In genomic region chr13:75482070-75482819, GRCh38 we compare ENCODE assay signal across 1 cellular context.
A peak's percentile ranks its signal among the peaks of the same experiment; 100 is the strongest.
TF ChIP-seq lines count a peak whose summit lies in the region.

A gene with protein sequence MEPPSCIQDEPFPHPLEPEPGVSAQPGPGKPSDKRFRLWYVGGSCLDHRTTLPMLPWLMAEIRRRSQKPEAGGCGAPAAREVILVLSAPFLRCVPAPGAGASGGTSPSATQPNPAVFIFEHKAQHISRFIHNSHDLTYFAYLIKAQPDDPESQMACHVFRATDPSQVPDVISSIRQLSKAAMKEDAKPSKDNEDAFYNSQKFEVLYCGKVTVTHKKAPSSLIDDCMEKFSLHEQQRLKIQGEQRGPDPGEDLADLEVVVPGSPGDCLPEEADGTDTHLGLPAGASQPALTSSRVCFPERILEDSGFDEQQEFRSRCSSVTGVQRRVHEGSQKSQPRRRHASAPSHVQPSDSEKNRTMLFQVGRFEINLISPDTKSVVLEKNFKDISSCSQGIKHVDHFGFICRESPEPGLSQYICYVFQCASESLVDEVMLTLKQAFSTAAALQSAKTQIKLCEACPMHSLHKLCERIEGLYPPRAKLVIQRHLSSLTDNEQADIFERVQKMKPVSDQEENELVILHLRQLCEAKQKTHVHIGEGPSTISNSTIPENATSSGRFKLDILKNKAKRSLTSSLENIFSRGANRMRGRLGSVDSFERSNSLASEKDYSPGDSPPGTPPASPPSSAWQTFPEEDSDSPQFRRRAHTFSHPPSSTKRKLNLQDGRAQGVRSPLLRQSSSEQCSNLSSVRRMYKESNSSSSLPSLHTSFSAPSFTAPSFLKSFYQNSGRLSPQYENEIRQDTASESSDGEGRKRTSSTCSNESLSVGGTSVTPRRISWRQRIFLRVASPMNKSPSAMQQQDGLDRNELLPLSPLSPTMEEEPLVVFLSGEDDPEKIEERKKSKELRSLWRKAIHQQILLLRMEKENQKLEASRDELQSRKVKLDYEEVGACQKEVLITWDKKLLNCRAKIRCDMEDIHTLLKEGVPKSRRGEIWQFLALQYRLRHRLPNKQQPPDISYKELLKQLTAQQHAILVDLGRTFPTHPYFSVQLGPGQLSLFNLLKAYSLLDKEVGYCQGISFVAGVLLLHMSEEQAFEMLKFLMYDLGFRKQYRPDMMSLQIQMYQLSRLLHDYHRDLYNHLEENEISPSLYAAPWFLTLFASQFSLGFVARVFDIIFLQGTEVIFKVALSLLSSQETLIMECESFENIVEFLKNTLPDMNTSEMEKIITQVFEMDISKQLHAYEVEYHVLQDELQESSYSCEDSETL (N-terminal part only) (minus strand): TSS chr13:75482169. CDS start chr13:75481767, 402 bp downstream.

TF ChIP-seq in HEK293, 187 proteins besides CTCF, POLR2A, EP300 and RAD21 (continued from another document):
- no peak for TF ChIP-seq ZNF518A (tag by site-specific recombination; conservative IDR thresholded peaks at IDR 0.05; ENCODE audit: low read depth)
- peak; percentile 90 for TF ChIP-seq EGR2 (tag by site-specific recombination; IDR thresholded peaks at IDR 0.05; ENCODE audit: low read depth)
- peak; percentile 87 for TF ChIP-seq OSR2 (tag by site-specific recombination; IDR thresholded peaks at IDR 0.05)
- 0 out of 2 replicates have a peak, but pooled peaks have one; percentile 54 for TF ChIP-seq ZNF324 (tag by site-specific recombination; IDR thresholded peaks at IDR 0.05)
- no peak for TF ChIP-seq ZSCAN16 (tag by site-specific recombination; IDR thresholded peaks at IDR 0.05)
- TF ChIP-seq, protein P1, sequence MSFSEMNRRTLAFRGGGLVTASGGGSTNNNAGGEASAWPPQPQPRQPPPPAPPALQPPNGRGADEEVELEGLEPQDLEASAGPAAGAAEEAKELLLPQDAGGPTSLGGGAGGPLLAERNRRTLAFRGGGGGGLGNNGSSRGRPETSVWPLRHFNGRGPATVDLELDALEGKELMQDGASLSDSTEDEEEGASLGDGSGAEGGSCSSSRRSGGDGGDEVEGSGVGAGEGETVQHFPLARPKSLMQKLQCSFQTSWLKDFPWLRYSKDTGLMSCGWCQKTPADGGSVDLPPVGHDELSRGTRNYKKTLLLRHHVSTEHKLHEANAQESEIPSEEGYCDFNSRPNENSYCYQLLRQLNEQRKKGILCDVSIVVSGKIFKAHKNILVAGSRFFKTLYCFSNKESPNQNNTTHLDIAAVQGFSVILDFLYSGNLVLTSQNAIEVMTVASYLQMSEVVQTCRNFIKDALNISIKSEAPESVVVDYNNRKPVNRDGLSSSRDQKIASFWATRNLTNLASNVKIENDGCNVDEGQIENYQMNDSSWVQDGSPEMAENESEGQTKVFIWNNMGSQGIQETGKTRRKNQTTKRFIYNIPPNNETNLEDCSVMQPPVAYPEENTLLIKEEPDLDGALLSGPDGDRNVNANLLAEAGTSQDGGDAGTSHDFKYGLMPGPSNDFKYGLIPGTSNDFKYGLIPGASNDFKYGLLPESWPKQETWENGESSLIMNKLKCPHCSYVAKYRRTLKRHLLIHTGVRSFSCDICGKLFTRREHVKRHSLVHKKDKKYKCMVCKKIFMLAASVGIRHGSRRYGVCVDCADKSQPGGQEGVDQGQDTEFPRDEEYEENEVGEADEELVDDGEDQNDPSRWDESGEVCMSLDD (tag by site-specific recombination; IDR thresholded peaks at IDR 0.05), result peak; percentile 62; the same call in 1 of the 2 replicates
- TF ChIP-seq ZNF768 (tag by site-specific recombination; IDR thresholded peaks at IDR 0.05), result no peak
- no peak for TF ChIP-seq ZNF549 (tag by site-specific recombination; IDR thresholded peaks at IDR 0.05)
- peak; percentile 94 for TF ChIP-seq ZEB2 (tag by site-specific recombination; IDR thresholded peaks at IDR 0.05)
- TF ChIP-seq, protein P2, sequence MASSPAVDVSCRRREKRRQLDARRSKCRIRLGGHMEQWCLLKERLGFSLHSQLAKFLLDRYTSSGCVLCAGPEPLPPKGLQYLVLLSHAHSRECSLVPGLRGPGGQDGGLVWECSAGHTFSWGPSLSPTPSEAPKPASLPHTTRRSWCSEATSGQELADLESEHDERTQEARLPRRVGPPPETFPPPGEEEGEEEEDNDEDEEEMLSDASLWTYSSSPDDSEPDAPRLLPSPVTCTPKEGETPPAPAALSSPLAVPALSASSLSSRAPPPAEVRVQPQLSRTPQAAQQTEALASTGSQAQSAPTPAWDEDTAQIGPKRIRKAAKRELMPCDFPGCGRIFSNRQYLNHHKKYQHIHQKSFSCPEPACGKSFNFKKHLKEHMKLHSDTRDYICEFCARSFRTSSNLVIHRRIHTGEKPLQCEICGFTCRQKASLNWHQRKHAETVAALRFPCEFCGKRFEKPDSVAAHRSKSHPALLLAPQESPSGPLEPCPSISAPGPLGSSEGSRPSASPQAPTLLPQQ (tag by site-specific recombination; IDR thresholded peaks at IDR 0.05), result peak; percentile 93
- peak; percentile 74 for TF ChIP-seq KLF8 (tag by site-specific recombination; IDR thresholded peaks at IDR 0.05)
- TF ChIP-seq KLF16 (tag by site-specific recombination; IDR thresholded peaks at IDR 0.05), result peak; percentile 75
- peak; percentile 38; the same call in 1 of the 2 replicates for TF ChIP-seq ZBTB11 (tag by site-specific recombination; conservative IDR thresholded peaks at IDR 0.05; ENCODE audit: low read depth)
- peak; percentile 96 for TF ChIP-seq ZBTB8A (tag by site-specific recombination; IDR thresholded peaks at IDR 0.05)
- TF ChIP-seq, protein P3, sequence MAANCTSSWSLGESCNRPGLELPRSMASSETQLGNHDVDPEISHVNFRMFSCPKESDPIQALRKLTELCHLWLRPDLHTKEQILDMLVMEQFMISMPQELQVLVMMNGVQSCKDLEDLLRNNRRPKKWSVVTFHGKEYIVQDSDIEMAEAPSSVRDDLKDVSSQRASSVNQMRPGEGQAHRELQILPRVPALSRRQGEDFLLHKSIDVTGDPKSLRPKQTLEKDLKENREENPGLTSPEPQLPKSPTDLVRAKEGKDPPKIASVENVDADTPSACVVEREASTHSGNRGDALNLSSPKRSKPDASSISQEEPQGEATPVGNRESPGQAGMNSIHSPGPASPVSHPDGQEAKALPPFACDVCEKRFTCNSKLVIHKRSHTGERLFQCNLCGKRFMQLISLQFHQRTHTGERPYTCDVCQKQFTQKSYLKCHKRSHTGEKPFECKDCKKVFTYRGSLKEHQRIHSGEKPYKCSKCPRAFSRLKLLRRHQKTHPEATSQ (tag by site-specific recombination; IDR thresholded peaks at IDR 0.05), result no peak
- TF ChIP-seq ZNF426 (tag by site-specific recombination; IDR thresholded peaks at IDR 0.05), result no peak
- TF ChIP-seq TRIM28 (IDR thresholded peaks at IDR 0.05; ENCODE audit: borderline replicate concordance, low read length), result peak; percentile 76; the same call in 1 of the 2 replicates
- TF ChIP-seq ZNF23 (tag by site-specific recombination; IDR thresholded peaks at IDR 0.05; ENCODE audit: borderline replicate concordance), result no peak
- TF ChIP-seq ZNF341 (tag by site-specific recombination; IDR thresholded peaks at IDR 0.05; ENCODE audit: low read depth), result peak; percentile 100
- no peak for TF ChIP-seq ZNF140 (tag by site-specific recombination; IDR thresholded peaks at IDR 0.05)
